ENCODE assay signal across 8 cellular contexts in genomic region chr6:163406320-163406719, GRCh38. TPM values are rescaled to one million over a fixed set of nuclear protein-coding genes. Genes with fewer than 3 reads are reported as not detected.
A peak's percentile ranks its signal among the peaks of the same experiment; 100 is the strongest.
DNase-seq lines count a peak whose midpoint lies in the region; ATAC-seq and TF ChIP-seq lines count a peak whose summit lies in the region.

No MANE protein-coding gene starts in this region.

- no peaks in the 10 kb centered on the region for H3K36me3 ChIP-seq in ovary

- H3K36me3 Mint-ChIP-seq in central memory CD8-positive, alpha-beta T cell (ENCODE audit: insufficient read depth): no peaks in the 10 kb centered on the region

- H3K27me3 ChIP-seq in ovary: no peaks in the 10 kb centered on the region

- H3K4me3 ChIP-seq in ovary: peak overlapping the region; percentile 29

- POLR2A ChIA-PET in HEK293T (lab: Yijun Ruan, JAX): no interaction called here

- TF ChIP-seq EP300 in ovary (IDR thresholded peaks at IDR 0.05): no peak

- peaks cover 6% of the 10 kb centered on the region for H3K4me1 ChIP-seq in ovary (ENCODE audit: insufficient read depth)

- no peak for TF ChIP-seq POLR2A in GM18505 (IDR thresholded peaks at IDR 0.05; ENCODE audit: borderline replicate concordance, extremely low read depth, insufficient read depth, insufficient read length)
- TF ChIP-seq POLR2A in ovary (IDR thresholded peaks at IDR 0.05): no peak

- H3K27me3 Mint-ChIP-seq in central memory CD8-positive, alpha-beta T cell: no peaks in the 10 kb centered on the region

- no peak for TF ChIP-seq CTCF in ovary (IDR thresholded peaks at IDR 0.05)

- H3K27ac Mint-ChIP-seq in central memory CD8-positive, alpha-beta T cell (ENCODE audit: low read depth): peak overlapping the region; percentile 22

- WGBS in ovary, 3 donors: 50 to 65% (median 54%) methylated on average over 1 of the region's 1 CpG

- intact Hi-C loops in ovary (cut with DNase I): no loop called here

- peak overlapping the region in 1 of 2 donors; percentile 80 for H3K27ac ChIP-seq in ovary

- peak overlapping the region; percentile 61 for H3K4me3 Mint-ChIP-seq in central memory CD8-positive, alpha-beta T cell

- peaks cover 10% of the 10 kb centered on the region for H3K4me1 Mint-ChIP-seq in central memory CD8-positive, alpha-beta T cell

- ATAC-seq in GM18505 (IDR thresholded peaks at IDR 0.05; ENCODE audit: unreplicated experiment): peak; percentile 8
- ATAC-seq in HG02981 (IDR thresholded peaks at IDR 0.05; ENCODE audit: unreplicated experiment): peak; percentile 11
- no peak for ATAC-seq in central memory CD8-positive, alpha-beta T cell (replicated peaks; ENCODE audit: extremely low read depth, poor library complexity, severe bottlenecking)

- CTCF ChIA-PET in HEK293T (lab: Yijun Ruan, JAX): no interaction called here

- H3K9me3 Mint-ChIP-seq in central memory CD8-positive, alpha-beta T cell: no peaks in the 10 kb centered on the region

- H3K9me3 ChIP-seq in ovary: no peaks in the 10 kb centered on the region

- DNase-seq in central memory CD8-positive, alpha-beta T cell (ENCODE audit: low spot score in 2 of 2): no peak
- DNase-seq in ovary (no peak), NCI-H69 (lab: John Stamatoyannopoulos, UW) (no peak), SKM-1 (lab: John Stamatoyannopoulos, UW; ENCODE audit: unreplicated experiment) (no peak), HEK293T (ENCODE audit: extremely low spot score) (no peak), COLO668 (lab: John Stamatoyannopoulos, UW; ENCODE audit: unreplicated experiment) (no peak)

TF ChIP-seq in HEK293T, 16 proteins besides CTCF, POLR2A, EP300 and RAD21:
- no peak for TF ChIP-seq SUZ12 (IDR thresholded peaks at IDR 0.05)
- no peak for TF ChIP-seq BHLHE40 (IDR thresholded peaks at IDR 0.05; ENCODE audit: borderline replicate concordance)
- TF ChIP-seq ELF4 (IDR thresholded peaks at IDR 0.05): no peak
- TF ChIP-seq FOXA1 (IDR thresholded peaks at IDR 0.05): no peak
- no peak for TF ChIP-seq FOXK2 (IDR thresholded peaks at IDR 0.05)
- no peak for TF ChIP-seq FOXM1 (IDR thresholded peaks at IDR 0.05; ENCODE audit: borderline replicate concordance)
- no peak for TF ChIP-seq L3MBTL2 (conservative IDR thresholded peaks at IDR 0.05)
- no peak for TF ChIP-seq CTBP1 (IDR thresholded peaks at IDR 0.05; ENCODE audit: borderline replicate concordance)
- TF ChIP-seq TARDBP (IDR thresholded peaks at IDR 0.05): no peak
- TF ChIP-seq ARNT (IDR thresholded peaks at IDR 0.05): no peak
- TF ChIP-seq LEF1 (IDR thresholded peaks at IDR 0.05; ENCODE audit: borderline replicate concordance): no peak
- no peak for TF ChIP-seq PKNOX1 (IDR thresholded peaks at IDR 0.05)
- TF ChIP-seq SP1 (IDR thresholded peaks at IDR 0.05): no peak
- no peak for TF ChIP-seq HDGF (IDR thresholded peaks at IDR 0.05; ENCODE audit: borderline replicate concordance)
- TF ChIP-seq NFRKB (IDR thresholded peaks at IDR 0.05): no peak
- no peak for TF ChIP-seq ZNF384 (IDR thresholded peaks at IDR 0.05)

RNA-seq across cellular contexts. Expression of gene QKI, which starts 8.2 kb away (rescaled TPM):
- total RNA-seq in ovary: 100 to 1,000 TPM in 6 of 7 donors, 10 to 100 TPM in 1; 88.1 to 151 (median 123) TPM
- 10 to 100 TPM; 44.6 to 93.4 TPM for polyA plus RNA-seq in ovary
